Comparison of ENCODE assay signal across 31 cellular contexts in the genomic region with DNA sequence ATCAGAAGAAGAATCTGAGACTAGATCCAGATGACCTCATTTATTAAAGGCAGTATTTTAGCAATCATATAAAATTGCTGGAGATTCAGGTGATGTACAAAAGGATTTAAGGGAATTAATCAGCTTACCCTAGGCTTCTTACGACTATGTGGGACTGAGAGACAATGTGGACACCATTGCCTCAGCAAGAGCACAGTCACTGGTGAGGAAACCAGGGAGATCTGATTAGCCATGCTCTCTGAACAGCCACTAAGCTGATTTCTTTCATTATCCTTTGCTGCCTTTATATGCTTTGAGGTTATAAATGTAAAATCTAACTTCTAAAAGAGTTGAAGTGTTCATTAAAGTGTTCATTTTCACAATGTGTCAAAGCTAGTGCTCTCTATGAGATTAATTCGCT. TPM values are rescaled to one million over a fixed set of nuclear protein-coding genes. Genes with fewer than 3 reads are reported as not detected.
"Had no signal": no experiment of that assay in that cellular context is flagged by ENCODE, and none has a peak within 500 bp of the region (broad histone marks: within the 10 kb centered on the region; RNA-seq: fewer than 3 reads in every experiment).

No MANE protein-coding gene starts in this region.

- H3K4me3 ChIP-seq: pancreas, psoas muscle, skin epidermis, smooth muscle cell, spleen, suprapubic skin, testis, tibial artery, transverse colon, vagina had no signal

- H3K27me3 Mint-ChIP-seq: naive thymus-derived CD4-positive, alpha-beta T cell; progenitor cell of endocrine pancreas; stimulated activated memory B cell treated with anti-CD40 and anti-IgM and Interleukin-4, amounts not matched to agents 10 μg/mL and 1 μg/mL and 100 μg/mL, for 72 hours; stimulated activated naive CD8-positive, alpha-beta T cell treated with anti-CD3 and anti-CD28 coated beads, Interleukin-15, amount 100 ng/mL, for 72 hours; type B pancreatic cell had no signal

- H3K27me3 ChIP-seq: neutrophil, pancreas, spleen, suprapubic skin, testis, tibial artery, transverse colon, vagina had no signal

- H3K36me3 ChIP-seq: neutrophil, pancreas, spleen, suprapubic skin, tibial artery, transverse colon, vagina had no signal

- H3K27ac ChIP-seq: neutrophil, pancreas, psoas muscle, skin epidermis, spleen, suprapubic skin, testis, tibial artery, transverse colon, vagina had no signal

- H3K36me3 Mint-ChIP-seq: naive thymus-derived CD4-positive, alpha-beta T cell; natural killer cell; stimulated activated memory B cell treated with anti-CD40 and anti-IgM and Interleukin-4, amounts not matched to agents 10 μg/mL and 1 μg/mL and 100 μg/mL, for 72 hours; type B pancreatic cell had no signal

- DNase-seq: naive thymus-derived CD4-positive, alpha-beta T cell; natural killer cell; nucleus accumbens; pancreas; posterior cingulate gyrus; psoas muscle; right cardiac atrium; spleen; stimulated activated CD4-positive, alpha-beta T cell treated with anti-CD3 and anti-CD28 coated beads, Interleukin-12 subunit alpha, Interleukin-12 subunit beta, amount 100 ng/mL, for 4 hours; stimulated activated CD4-positive, alpha-beta T cell treated with anti-CD3 and anti-CD28 coated beads, Interleukin-1b, Interleukin-23, amount 100 ng/mL, for 48 hours; stimulated activated CD4-positive, alpha-beta T cell treated with anti-CD3 and anti-CD28 coated beads, Interleukin-4, amount 100 ng/mL, for 1 hour; stimulated activated CD4-positive, alpha-beta T cell treated with anti-CD3 and anti-CD28 coated beads, Interleukin-4, amount 100 ng/mL, for 4 hours; stimulated activated CD8-positive, alpha-beta memory T cell treated with anti-CD3 and anti-CD28 coated beads, Interleukin-4, amount 100 ng/mL, for 48 hours; stimulated activated naive CD4-positive, alpha-beta T cell; stimulated activated naive CD8-positive, alpha-beta T cell treated with anti-CD3 and anti-CD28 coated beads, Interleukin-15, amount 100 ng/mL, for 72 hours; stimulated activated naive CD8-positive, alpha-beta T cell treated with anti-CD3 and anti-CD28 coated beads, Interleukin-15, Interleukin-2, amounts not matched to agents 100 U/mL and 50 U/mL, for 24 hours; substantia nigra; testis; tibial artery; transverse colon had no signal

- H3K4me1 ChIP-seq: pancreas, psoas muscle, spleen, suprapubic skin, testis, tibial artery, transverse colon, vagina had no signal

- H3K4me2 ChIP-seq: smooth muscle cell had no signal

- H3K4me3 Mint-ChIP-seq: naive thymus-derived CD4-positive, alpha-beta T cell; natural killer cell; nephron; stimulated activated memory B cell treated with anti-CD40 and anti-IgM and Interleukin-4, amounts not matched to agents 10 μg/mL and 1 μg/mL and 100 μg/mL, for 72 hours; stimulated activated naive CD8-positive, alpha-beta T cell treated with anti-CD3 and anti-CD28 coated beads, Interleukin-15, amount 100 ng/mL, for 72 hours; type B pancreatic cell had no signal

- H3K9me3 ChIP-seq: neutrophil, pancreas, psoas muscle, suprapubic skin, testis, tibial artery, transverse colon, vagina had no signal

- H3K27ac Mint-ChIP-seq: naive thymus-derived CD4-positive, alpha-beta T cell; natural killer cell; nephron; progenitor cell of endocrine pancreas; stimulated activated memory B cell treated with anti-CD40 and anti-IgM and Interleukin-4, amounts not matched to agents 10 μg/mL and 1 μg/mL and 100 μg/mL, for 72 hours; stimulated activated naive CD8-positive, alpha-beta T cell treated with anti-CD3 and anti-CD28 coated beads, Interleukin-15, amount 100 ng/mL, for 72 hours; type B pancreatic cell had no signal

- H3K4me1 Mint-ChIP-seq: naive thymus-derived CD4-positive, alpha-beta T cell; natural killer cell; nephron; stimulated activated memory B cell treated with anti-CD40 and anti-IgM and Interleukin-4, amounts not matched to agents 10 μg/mL and 1 μg/mL and 100 μg/mL, for 72 hours; stimulated activated naive CD8-positive, alpha-beta T cell treated with anti-CD3 and anti-CD28 coated beads, Interleukin-15, amount 100 ng/mL, for 72 hours had no signal

- ATAC-seq: naive thymus-derived CD4-positive, alpha-beta T cell; natural killer cell; pancreas; psoas muscle; right cardiac atrium; sciatic nerve; stimulated activated memory B cell treated with anti-CD40 and anti-IgM and Interleukin-4, amounts not matched to agents 10 μg/mL and 1 μg/mL and 100 μg/mL, for 72 hours; stimulated activated naive CD8-positive, alpha-beta T cell treated with anti-CD3 and anti-CD28 coated beads, Interleukin-15, amount 100 ng/mL, for 72 hours; stimulated activated naive CD8-positive, alpha-beta T cell treated with anti-CD3 and anti-CD28 coated beads, Interleukin-15, Interleukin-2, amounts not matched to agents 100 U/mL and 50 U/mL, for 24 hours had no signal

- H3K9me3 Mint-ChIP-seq: nephron; stimulated activated naive CD8-positive, alpha-beta T cell treated with anti-CD3 and anti-CD28 coated beads, Interleukin-15, amount 100 ng/mL, for 72 hours; type B pancreatic cell had no signal

- FAIRE-seq: pancreas, urothelium cell line had no signal

RNA-seq across cellular contexts. Expression of gene GULP1, which starts 22.7 kb away (rescaled TPM):
- total RNA-seq: naive thymus-derived CD4-positive, alpha-beta T cell; natural killer cell had no signal
- polyA plus RNA-seq: naive thymus-derived CD4-positive, alpha-beta T cell had no signal
